Comparison of ENCODE assay signal across 29 cellular contexts in genomic region chr4:122227202-122227601, GRCh38.
"Had no signal": no experiment of that assay in that cellular context is flagged by ENCODE, and none has a peak within 500 bp of the region (broad histone marks: within the 10 kb centered on the region; RNA-seq: fewer than 3 reads in every experiment).

No MANE protein-coding gene starts in this region.

- H3K36me3 ChIP-seq: prostate gland, right atrium auricular region, uterus had no signal

- ATAC-seq: naive thymus-derived CD8-positive, alpha-beta T cell; natural killer cell treated with Interleukin-12 subunit alpha and Interleukin-12 subunit beta and Interleukin-15 and Interleukin-18, amount 100 ng/mL, for 72 hours; pancreas; sciatic nerve; stimulated activated memory B cell treated with anti-CD40 and anti-IgM and Interleukin-4, amounts not matched to agents 10 μg/mL and 1 μg/mL and 100 μg/mL, for 72 hours; stimulated activated naive CD8-positive, alpha-beta T cell treated with anti-CD3 and anti-CD28 coated beads, Interleukin-15, amount 100 ng/mL, for 72 hours; stimulated activated naive CD8-positive, alpha-beta T cell treated with anti-CD3 and anti-CD28 coated beads, Interleukin-15, Interleukin-2, amounts not matched to agents 100 U/mL and 50 U/mL, for 24 hours; upper lobe of right lung had no signal

- DNase-seq: naive thymus-derived CD8-positive, alpha-beta T cell; nephron progenitor cell; nucleus accumbens; pancreas; retina; spleen; stimulated activated CD4-positive, alpha-beta T cell treated with anti-CD3 and anti-CD28 coated beads, Interleukin-12 subunit alpha, Interleukin-12 subunit beta, amount 100 ng/mL, for 4 hours; stimulated activated CD4-positive, alpha-beta T cell treated with anti-CD3 and anti-CD28 coated beads, Interleukin-1b, Interleukin-23, amount 100 ng/mL, for 48 hours; stimulated activated CD4-positive, alpha-beta T cell treated with anti-CD3 and anti-CD28 coated beads, Interleukin-4, amount 100 ng/mL, for 1 hour; stimulated activated CD4-positive, alpha-beta T cell treated with anti-CD3 and anti-CD28 coated beads, Interleukin-4, amount 100 ng/mL, for 4 hours; stimulated activated CD8-positive, alpha-beta memory T cell treated with anti-CD3 and anti-CD28 coated beads, Interleukin-4, amount 100 ng/mL, for 48 hours; stimulated activated naive CD4-positive, alpha-beta T cell; stimulated activated naive CD8-positive, alpha-beta T cell treated with anti-CD3 and anti-CD28 coated beads, Interleukin-15, amount 100 ng/mL, for 72 hours; stimulated activated naive CD8-positive, alpha-beta T cell treated with anti-CD3 and anti-CD28 coated beads, Interleukin-15, Interleukin-2, amounts not matched to agents 100 U/mL and 50 U/mL, for 24 hours; substantia nigra; testis; tibial artery; transverse colon; upper lobe of right lung; uterus had no signal

- H3K27ac ChIP-seq: neutrophil, pancreas, prostate gland, right atrium auricular region, skin epidermis, spleen, suprapubic skin, testis, tibial artery, transverse colon, upper lobe of right lung, uterus had no signal

- H3K4me3 ChIP-seq: pancreas, prostate gland, right atrium auricular region, skin epidermis, smooth muscle cell, spleen, suprapubic skin, testis, tibial artery, transverse colon, upper lobe of right lung, uterus had no signal

- H3K4me2 ChIP-seq: smooth muscle cell had no signal

- H3K27me3 ChIP-seq: neutrophil, pancreas, right atrium auricular region, spleen, suprapubic skin, testis, tibial artery, transverse colon, upper lobe of right lung, uterus had no signal

- H3K4me1 ChIP-seq: pancreas, prostate gland, right atrium auricular region, spleen, suprapubic skin, testis, tibial artery, transverse colon, upper lobe of right lung, uterus had no signal

- H3K9me3 ChIP-seq: neutrophil, pancreas, prostate gland, right atrium auricular region, spleen, suprapubic skin, testis, tibial artery, transverse colon, upper lobe of right lung, uterus had no signal
